Comparison of ENCODE assay signal across 27 cellular contexts in genomic region chr1:91863498-91863897, GRCh38. TPM values are rescaled to one million over a fixed set of nuclear protein-coding genes. Genes with fewer than 3 reads are reported as not detected.
A peak's percentile ranks its signal among the peaks of the same experiment; 100 is the strongest.
DNase-seq lines count a peak whose midpoint lies in the region; ATAC-seq and TF ChIP-seq lines count a peak whose summit lies in the region.
"Had no signal": no experiment of that assay in that cellular context is flagged by ENCODE, and none has a peak within 500 bp of the region (broad histone marks: within the 10 kb centered on the region; RNA-seq: fewer than 3 reads in every experiment).

No MANE protein-coding gene starts in this region.

- WGBS in transverse colon (ENCODE audit: low coverage in 1 of 2), 2 donors, result 60 to 87% methylated on average over 3 of the region's 3 CpGs

- no peaks in the 10 kb centered on the region for H3K9me3 Mint-ChIP-seq in HFFc6
- H3K9me3 Mint-ChIP-seq in nephron, result no peaks in the 10 kb centered on the region
- no peaks in the 10 kb centered on the region for H3K9me3 Mint-ChIP-seq in stimulated activated naive CD8-positive, alpha-beta T cell treated with anti-CD3 and anti-CD28 coated beads, Interleukin-15, amount 100 ng/mL, for 72 hours
- H3K9me3 Mint-ChIP-seq: activated B cell treated with CpG ODN at 0.5 μM for 24 hours; activated T-cell treated with anti-CD3 and anti-CD28 coated beads, Interleukin-2, amount 50 U/mL, for 24 hours; IgD-negative memory B cell had no signal

- H3K4me1 ChIP-seq in transverse colon, result peaks cover 0 to 15% (median 5%) of the 10 kb centered on the region in 4 donors
- H3K4me1 ChIP-seq: ascending aorta, BE2C had no signal

- in situ Hi-C loops in transverse colon (cut with MboI; ENCODE audit: low pct_ligation_motif_present in 1 of 4, low pct_unique_long_range_greater_than_20kb in 1 of 4, low sequenced_read_pairs in 3 of 4), result no loop called here

- TF ChIP-seq POLR2A in transverse colon (IDR thresholded peaks at IDR 0.05), result no peak

- H3K36me3 Mint-ChIP-seq in HFFc6 (ENCODE audit: low read depth) (peaks cover 4% of the 10 kb centered on the region; the same call in 1 of the 2 replicates), nephron (ENCODE audit: low read depth) (peaks cover 12% of the 10 kb centered on the region)
- H3K36me3 Mint-ChIP-seq: IgD-negative memory B cell had no signal

- H3K27me3 Mint-ChIP-seq in HFFc6 (ENCODE audit: insufficient read depth), result no peaks in the 10 kb centered on the region
- no peaks in the 10 kb centered on the region for H3K27me3 Mint-ChIP-seq in nephron (ENCODE audit: low read depth)
- H3K27me3 Mint-ChIP-seq in stimulated activated naive CD8-positive, alpha-beta T cell treated with anti-CD3 and anti-CD28 coated beads, Interleukin-15, amount 100 ng/mL, for 72 hours, result no peaks in the 10 kb centered on the region
- H3K27me3 Mint-ChIP-seq: activated B cell treated with CpG ODN at 0.5 μM for 24 hours; activated naive CD8-positive, alpha-beta T cell; activated T-cell treated with anti-CD3 and anti-CD28 coated beads, Interleukin-2, amount 50 U/mL, for 24 hours had no signal

- H3K27me3 ChIP-seq in transverse colon, result no peaks in the 10 kb centered on the region
- H3K27me3 ChIP-seq: ascending aorta, BE2C, SJSA1 had no signal

- H3K4me3 Mint-ChIP-seq in HFFc6 (peak overlapping the region; percentile 89), nephron (no peak overlapping the region)
- no peak overlapping the region for H3K4me3 Mint-ChIP-seq in stimulated activated naive CD8-positive, alpha-beta T cell treated with anti-CD3 and anti-CD28 coated beads, Interleukin-15, amount 100 ng/mL, for 72 hours
- H3K4me3 Mint-ChIP-seq: activated B cell treated with CpG ODN at 0.5 μM for 24 hours; activated naive CD8-positive, alpha-beta T cell; activated T-cell treated with anti-CD3 and anti-CD28 coated beads, Interleukin-2, amount 50 U/mL, for 24 hours; IgD-negative memory B cell had no signal

- H3K27ac Mint-ChIP-seq in HFFc6 (peak overlapping the region; percentile 88), nephron (peak overlapping the region in 2 of 3 experiments; percentile 60 to 64)
- H3K27ac Mint-ChIP-seq in stimulated activated naive CD8-positive, alpha-beta T cell treated with anti-CD3 and anti-CD28 coated beads, Interleukin-15, amount 100 ng/mL, for 72 hours, result no peak overlapping the region
- H3K27ac Mint-ChIP-seq: activated B cell treated with CpG ODN at 0.5 μM for 24 hours; activated naive CD8-positive, alpha-beta T cell; activated T-cell treated with anti-CD3 and anti-CD28 coated beads, Interleukin-2, amount 50 U/mL, for 24 hours; IgD-negative memory B cell had no signal

- ATAC-seq in stimulated activated naive CD8-positive, alpha-beta T cell treated with anti-CD3 and anti-CD28 coated beads, Interleukin-15, amount 100 ng/mL, for 72 hours, result no peak
- ATAC-seq: HCT116; stimulated activated naive CD8-positive, alpha-beta T cell treated with anti-CD3 and anti-CD28 coated beads, Interleukin-15, Interleukin-2, amounts not matched to agents 100 U/mL and 50 U/mL, for 24 hours had no signal

- TF ChIP-seq EP300 in transverse colon (IDR thresholded peaks at IDR 0.05; ENCODE audit: low read depth), result no peak

- H3K9me3 ChIP-seq in transverse colon, result no peaks in the 10 kb centered on the region
- H3K9me3 ChIP-seq: ascending aorta, BE2C, left ventricle myocardium inferior, SJSA1 had no signal

- TF ChIP-seq CTCF in HFFc6 (IDR thresholded peaks at IDR 0.05) (no peak), nephron (IDR thresholded peaks at IDR 0.05; ENCODE audit: unreplicated experiment in 3 of 3) (no peak), transverse colon (IDR thresholded peaks at IDR 0.05) (no peak)

- no peak overlapping the region for H3K4me3 ChIP-seq in transverse colon
- H3K4me3 ChIP-seq: ascending aorta, coronary artery, left ventricle myocardium inferior, SJSA1 had no signal

- peaks cover 35% of the 10 kb centered on the region for H3K4me1 Mint-ChIP-seq in HFFc6 (ENCODE audit: low read depth)
- peaks cover 26% of the 10 kb centered on the region for H3K4me1 Mint-ChIP-seq in nephron
- H3K4me1 Mint-ChIP-seq in stimulated activated naive CD8-positive, alpha-beta T cell treated with anti-CD3 and anti-CD28 coated beads, Interleukin-15, amount 100 ng/mL, for 72 hours, result no peaks in the 10 kb centered on the region
- H3K4me1 Mint-ChIP-seq: activated B cell treated with CpG ODN at 0.5 μM for 24 hours, IgD-negative memory B cell had no signal

- intact Hi-C loops in transverse colon (cut with DNase I; ENCODE audit: low total_unique reads), result no loop called here

- peak overlapping the region; percentile 87 for H3K27ac ChIP-seq in epithelial cell of prostate
- peak overlapping the region; percentile 47 to 59 (median 52) for H3K27ac ChIP-seq in transverse colon
- H3K27ac ChIP-seq: ascending aorta had no signal

- peaks cover 0 to 3% (median 0%) of the 10 kb centered on the region in 4 donors for H3K36me3 ChIP-seq in transverse colon
- H3K36me3 ChIP-seq: BE2C, SJSA1 had no signal

- DNase-seq in HFFc6 (no peak), epithelial cell of prostate (ENCODE audit: low read depth, low spot score) (no peak), transverse colon (no peak), retina (no peak), DMS79 (lab: John Stamatoyannopoulos, UW) (no peak)
- no peak for DNase-seq in stimulated activated naive CD8-positive, alpha-beta T cell treated with anti-CD3 and anti-CD28 coated beads, Interleukin-15, amount 100 ng/mL, for 72 hours
- DNase-seq: activated B cell treated with CpG ODN at 0.5 μM for 24 hours; activated CD4-positive, alpha-beta T cell treated with anti-CD3 and anti-CD28 coated beads, Interleukin-2, amount 50 U/mL, for 1 hour; activated effector memory CD4-positive, alpha-beta T cell treated with anti-CD3 and anti-CD28 coated beads, Interleukin-2, amount 50 U/mL, for 16 hours; activated T-cell treated with anti-CD3 and anti-CD28 coated beads, Interleukin-2, amount 50 U/mL, for 24 hours; BE2C; caudate nucleus; effector memory CD4-positive, alpha-beta T cell; glutamatergic neuron; islet precursor cell; left ventricle myocardium inferior; NCI-H446 treated with DMSO at 0.1 percent for 48 hours; nucleus accumbens; RPMI8226; stimulated activated naive CD8-positive, alpha-beta T cell treated with anti-CD3 and anti-CD28 coated beads, Interleukin-15, Interleukin-2, amounts not matched to agents 100 U/mL and 50 U/mL, for 24 hours had no signal

RNA-seq across cellular contexts. Expression of gene TGFBR3, which starts 22.5 kb away (rescaled TPM):
- 10 to 100 TPM in 4 of 6 experiments, 1 to 10 TPM in 2; 5.8 to 21.1 (median 19.0) TPM for total RNA-seq in HFFc6 (2021; fragmentation: NEBNext Ultra II Directional; extraction: Animal tissue kit (Norgen Biotek cat#: 25700))
- total RNA-seq in transverse colon, result 100 to 1,000 TPM in 1 of 4 donors, 10 to 100 TPM in 3; 32.9 to 138 (median 58.8) TPM

Comparison
In these comparisons a context has a peak if more than half of its experiments do, and no peak if none do; other contexts are left out.
1. H3K27ac Mint-ChIP-seq: peak in HFFc6 (single experiment) and nephron (2 of 3); none in stimulated activated naive CD8-positive, alpha-beta T cell treated with anti-CD3 and anti-CD28 coated beads, Interleukin-15, amount 100 ng/mL, for 72 hours (0 of 2).